16 cellular contexts compared by ENCODE assay signal in the genomic region with DNA sequence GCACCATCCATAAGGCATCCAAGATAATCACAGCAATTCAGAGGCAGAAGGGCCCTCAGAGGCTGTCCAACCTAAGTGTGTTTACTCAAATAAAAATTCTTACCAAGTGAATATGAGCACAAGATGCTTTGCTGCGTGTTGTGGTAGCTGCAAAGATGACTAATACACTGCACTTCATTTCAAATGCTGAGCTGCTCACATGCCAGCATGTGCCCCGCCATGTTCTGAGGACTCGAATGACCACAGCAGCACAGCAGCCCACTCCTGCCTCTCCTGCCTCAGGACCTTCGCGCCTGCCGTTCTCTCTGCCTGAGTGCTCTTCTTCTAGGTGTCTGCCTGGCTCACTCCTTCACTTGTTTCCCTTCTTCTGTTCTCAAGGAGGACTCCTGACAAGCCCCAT. TPM values are rescaled to one million over a fixed set of nuclear protein-coding genes. Genes with fewer than 3 reads are reported as not detected.
A peak's percentile ranks its signal among the peaks of the same experiment; 100 is the strongest.
DNase-seq lines count a peak whose midpoint lies in the region; ATAC-seq and TF ChIP-seq lines count a peak whose summit lies in the region.
"Had no signal": no experiment of that assay in that cellular context is flagged by ENCODE, and none has a peak within 500 bp of the region (broad histone marks: within the 10 kb centered on the region; RNA-seq: fewer than 3 reads in every experiment).

No MANE protein-coding gene starts in this region.

- peaks cover 54% of the 10 kb centered on the region for H3K36me3 Mint-ChIP-seq in stimulated activated effector memory CD8-positive, alpha-beta T cell treated with anti-CD3 and anti-CD28 coated beads, Interleukin-12 subunit alpha, Interleukin-12 subunit beta, amount 100 ng/mL, for 72 hours
- H3K36me3 Mint-ChIP-seq: neural progenitor cell had no signal

- in situ Hi-C loops in mammary epithelial cell (cut with MboI; ENCODE audit: low sequenced_read_pairs in 2 of 2) = no loop called here

- no peaks in the 10 kb centered on the region for H3K79me2 ChIP-seq in mammary epithelial cell (ENCODE audit: insufficient read depth, low read length)

- dilution Hi-C loops in mammary epithelial cell (cut with HindIII; ENCODE audit: low sequenced_read_pairs) = no loop called here

- no peak overlapping the region for H3K4me3 ChIP-seq in MG63
- H3K4me3 ChIP-seq in mammary epithelial cell (replicated peaks in 1 of 3; ENCODE audit: insufficient read depth in 1 of 3, low read depth in 2 of 3, low read length in 3 of 3) = no peak overlapping the region
- H3K4me3 ChIP-seq: esophagus muscularis mucosa, lower lobe of right lung, neural progenitor cell, Peyer's patch had no signal

- H3K9me3 ChIP-seq in MG63 = 0 out of 2 replicates have a peak, but pooled peaks cover 4% of the 10 kb centered on the region
- H3K9me3 ChIP-seq in mammary epithelial cell (replicated peaks; ENCODE audit: insufficient read depth, low read length) = no peaks in the 10 kb centered on the region
- H3K9me3 ChIP-seq: lower lobe of right lung, Peyer's patch had no signal

- BruUV-seq in mammary epithelial cell (replicated peaks; lab: Mats Ljungman, UMichigan) = no TSS peak

- peak; percentile 5 for ATAC-seq in stimulated activated effector memory CD8-positive, alpha-beta T cell treated with anti-CD3 and anti-CD28 coated beads, Interleukin-12 subunit alpha, Interleukin-12 subunit beta, amount 100 ng/mL, for 72 hours
- no peak for ATAC-seq in HG03108 (IDR thresholded peaks at IDR 0.05; ENCODE audit: unreplicated experiment)
- ATAC-seq in GM18505 (IDR thresholded peaks at IDR 0.05; ENCODE audit: unreplicated experiment) = no peak
- no peak for ATAC-seq in HG03159 (IDR thresholded peaks at IDR 0.05; ENCODE audit: unreplicated experiment)

- no peak for TF ChIP-seq CTCF in mammary epithelial cell (conservative IDR thresholded peaks at IDR 0.05 in 1 of 2, IDR thresholded peaks at IDR 0.05 in 1 of 2; ENCODE audit: extremely low read depth in 1 of 2, insufficient read depth in 1 of 2, low read depth in 1 of 2, low read length in 2 of 2)

- H3K27me3 ChIP-seq in MG63 (no peaks in the 10 kb centered on the region; the same call in 1 of the 2 replicates), mammary epithelial cell (ENCODE audit: insufficient read depth, low read length) (no peaks in the 10 kb centered on the region)
- H3K27me3 ChIP-seq: Peyer's patch had no signal

- 82% methylated on average over 6 of the region's 6 CpGs for WGBS in mammary epithelial cell (ENCODE audit: low coverage, missing lambda C conversion rate)

- intact Hi-C loops in mammary epithelial cell (cut with micrococcal nuclease) = no loop called here

- peak; percentile 64 for DNase-seq in activated CD8-positive, alpha-beta memory T cell treated with anti-CD3 and anti-CD28 coated beads for 24 hours
- DNase-seq in activated CD8-positive, alpha-beta memory T cell treated with anti-CD3 and anti-CD28 coated beads, Interleukin-2, amount 50 U/mL, for 4 hours = no peak
- DNase-seq in MG63 = peak; percentile 49
- peak; percentile 57 for DNase-seq in mammary epithelial cell
- DNase-seq in stimulated activated effector memory CD8-positive, alpha-beta T cell treated with anti-CD3 and anti-CD28 coated beads, Interleukin-12 subunit alpha, Interleukin-12 subunit beta, amount 100 ng/mL, for 72 hours (ENCODE audit: low spot score in 2 of 2) = peak in 1 of 2 donors; percentile 50
- DNase-seq: activated CD4-positive, alpha-beta memory T cell treated with anti-CD3 and anti-CD28 coated beads for 36 hours; lower lobe of right lung; MM.1S; NCI-H2029; Peyer's patch had no signal

- H3K4me1 ChIP-seq in mammary epithelial cell (ENCODE audit: insufficient read depth, low read length) = no peaks in the 10 kb centered on the region
- H3K4me1 ChIP-seq: neural progenitor cell had no signal

- H4K20me1 ChIP-seq in mammary epithelial cell (ENCODE audit: insufficient read depth, low read length) = no peaks in the 10 kb centered on the region

- H3K36me3 ChIP-seq in MG63 = no peaks in the 10 kb centered on the region
- no peaks in the 10 kb centered on the region for H3K36me3 ChIP-seq in mammary epithelial cell (ENCODE audit: insufficient read depth, low read length)
- H3K36me3 ChIP-seq: esophagus muscularis mucosa, lower lobe of right lung, neural progenitor cell, Peyer's patch had no signal

- peak overlapping the region; percentile 46 for H3K4me3 Mint-ChIP-seq in stimulated activated effector memory CD8-positive, alpha-beta T cell treated with anti-CD3 and anti-CD28 coated beads, Interleukin-12 subunit alpha, Interleukin-12 subunit beta, amount 100 ng/mL, for 72 hours
- H3K4me3 Mint-ChIP-seq: activated CD4-positive, alpha-beta memory T cell treated with anti-CD3 and anti-CD28 coated beads for 36 hours; neural progenitor cell had no signal

- CTCF ChIA-PET in mammary epithelial cell (lab: Charles Lee; ENCODE audit: low non-redundant PET) = no interaction called here

- peak overlapping the region; percentile 19 for H2AFZ ChIP-seq in mammary epithelial cell (ENCODE audit: low read depth, low read length)
- H2AFZ ChIP-seq: neural progenitor cell had no signal

- H3K4me1 Mint-ChIP-seq in stimulated activated effector memory CD8-positive, alpha-beta T cell treated with anti-CD3 and anti-CD28 coated beads, Interleukin-12 subunit alpha, Interleukin-12 subunit beta, amount 100 ng/mL, for 72 hours = peaks cover 92% of the 10 kb centered on the region
- H3K4me1 Mint-ChIP-seq: neural progenitor cell had no signal

- H3K27ac Mint-ChIP-seq in stimulated activated effector memory CD8-positive, alpha-beta T cell treated with anti-CD3 and anti-CD28 coated beads, Interleukin-12 subunit alpha, Interleukin-12 subunit beta, amount 100 ng/mL, for 72 hours = peak overlapping the region; percentile 43
- H3K27ac Mint-ChIP-seq: activated CD4-positive, alpha-beta memory T cell treated with anti-CD3 and anti-CD28 coated beads for 36 hours; neural progenitor cell; T-helper 1 cell treated with Interleukin-12 subunit alpha and Interleukin-12 subunit beta and Interleukin-4 antibody, amounts not matched to agents 30 μg/mL and 1 μg/mL, for 36 hours had no signal

- no peak overlapping the region for H3K27ac ChIP-seq in mammary epithelial cell (ENCODE audit: insufficient read depth, low read depth, low read length)
- H3K27ac ChIP-seq: esophagus muscularis mucosa, lower lobe of right lung, neural progenitor cell, Peyer's patch had no signal

- no peak for TF ChIP-seq POLR2A in GM18505 (IDR thresholded peaks at IDR 0.05; ENCODE audit: borderline replicate concordance, extremely low read depth, insufficient read depth, insufficient read length)

- no peak overlapping the region for H3K4me2 ChIP-seq in mammary epithelial cell (ENCODE audit: insufficient read depth, low read depth, low read length)
- H3K4me2 ChIP-seq: neural progenitor cell had no signal

- no peaks in the 10 kb centered on the region for H3K9me3 Mint-ChIP-seq in stimulated activated effector memory CD8-positive, alpha-beta T cell treated with anti-CD3 and anti-CD28 coated beads, Interleukin-12 subunit alpha, Interleukin-12 subunit beta, amount 100 ng/mL, for 72 hours

- no peak overlapping the region for H3K9ac ChIP-seq in mammary epithelial cell (ENCODE audit: insufficient read depth, low read length)
- H3K9ac ChIP-seq: neural progenitor cell had no signal

RNA-seq across cellular contexts. Expression of a gene that starts 19.0 kb away (rescaled TPM):
- total RNA-seq in MG63 (2014; rRNA removed; shearing (Covaris generic); ENCODE audit: low replicate concordance) = not detected in 2 replicates
- total RNA-seq in mammary epithelial cell = under 1 TPM in 1 of 2 donors, not detected in 1; 0.71 TPM
- polyA plus RNA-seq in mammary epithelial cell = 0.16 TPM
- 6.0 TPM for polyA minus RNA-seq in mammary epithelial cell
